ENCODE assay signal across 14 cellular contexts in genomic region chr12:97535582-97535981, GRCh38.
"Had no signal": no experiment of that assay in that cellular context is flagged by ENCODE, and none has a peak within 500 bp of the region (broad histone marks: within the 10 kb centered on the region; RNA-seq: fewer than 3 reads in every experiment).

No MANE protein-coding gene starts in this region.

- H3K4me3 ChIP-seq: heart left ventricle, skin epidermis, stomach, thoracic aorta had no signal

- H3K4me3 Mint-ChIP-seq: activated naive CD8-positive, alpha-beta T cell treated with anti-CD3 and anti-CD28 coated beads, Interleukin-2, amount 50 U/mL, for 24 hours; activated T-cell treated with anti-CD3 and anti-CD28 coated beads, Interleukin-2, amount 50 U/mL, for 72 hours; effector memory CD8-positive, alpha-beta T cell; mesothelial cell of epicardium had no signal

- H3K4me1 Mint-ChIP-seq: activated naive CD8-positive, alpha-beta T cell treated with anti-CD3 and anti-CD28 coated beads, Interleukin-2, amount 50 U/mL, for 24 hours had no signal

- H3K27me3 ChIP-seq: heart left ventricle, stomach had no signal

- H3K9me3 Mint-ChIP-seq: activated naive CD8-positive, alpha-beta T cell treated with anti-CD3 and anti-CD28 coated beads, Interleukin-2, amount 50 U/mL, for 24 hours; mesothelial cell of epicardium had no signal

- H3K27ac Mint-ChIP-seq: activated naive CD8-positive, alpha-beta T cell treated with anti-CD3 and anti-CD28 coated beads, Interleukin-2, amount 50 U/mL, for 24 hours; activated T-cell treated with anti-CD3 and anti-CD28 coated beads, Interleukin-2, amount 50 U/mL, for 72 hours; effector memory CD8-positive, alpha-beta T cell; mesothelial cell of epicardium had no signal

- H3K36me3 Mint-ChIP-seq: mesothelial cell of epicardium had no signal

- H3K27me3 Mint-ChIP-seq: activated naive CD8-positive, alpha-beta T cell treated with anti-CD3 and anti-CD28 coated beads, Interleukin-2, amount 50 U/mL, for 24 hours; effector memory CD8-positive, alpha-beta T cell had no signal

- H3K36me3 ChIP-seq: heart left ventricle, stomach, thoracic aorta had no signal

- ATAC-seq: activated naive CD8-positive, alpha-beta T cell treated with anti-CD3 and anti-CD28 coated beads, Interleukin-2, amount 50 U/mL, for 24 hours; activated T-cell treated with anti-CD3 and anti-CD28 coated beads, Interleukin-2, amount 50 U/mL, for 72 hours; effector memory CD8-positive, alpha-beta T cell; heart left ventricle had no signal

- H3K27ac ChIP-seq: heart left ventricle, skin epidermis, stomach, thoracic aorta had no signal

- H3K4me1 ChIP-seq: heart left ventricle, stomach had no signal

- H3K9me3 ChIP-seq: heart left ventricle, stomach, thoracic aorta had no signal

- DNase-seq: activated CD4-positive, alpha-beta T cell treated with anti-CD3 and anti-CD28 coated beads, Interleukin-2, amount 50 U/mL, for 48 hours; activated CD4-positive, CD25-positive, alpha-beta regulatory T cell treated with anti-CD3 and anti-CD28 coated beads, Interleukin-2, amount 50 U/mL, for 72 hours; activated naive CD4-positive, alpha-beta T cell treated with Interleukin-2 at 50 U/mL for 16 hours; activated naive CD8-positive, alpha-beta T cell treated with anti-CD3 and anti-CD28 coated beads, Interleukin-2, amount 50 U/mL, for 24 hours; activated T-cell treated with anti-CD3 and anti-CD28 coated beads, Interleukin-2, amount 50 U/mL, for 72 hours; effector memory CD8-positive, alpha-beta T cell; foreskin fibroblast; heart left ventricle; islet precursor cell; stimulated activated CD4-positive, alpha-beta T cell treated with anti-CD3 and anti-CD28 coated beads, Interleukin-4, amount 100 ng/mL, for 4 hours; stomach had no signal
